ENCODE assay signal across 8 cellular contexts in genomic region chr17:41547921-41548843, GRCh38. TPM values are rescaled to one million over a fixed set of nuclear protein-coding genes. Genes with fewer than 3 reads are reported as not detected.
DNase-seq lines count a peak whose midpoint lies in the region; ATAC-seq and TF ChIP-seq lines count a peak whose summit lies in the region.

No MANE protein-coding gene starts in this region.

- no peaks in the 10 kb centered on the region for H3K36me3 Mint-ChIP-seq in T-helper 2 cell treated with Interferon-gamma antibody and Interleukin-4, amounts not matched to agents 5 μg/mL and 100 μg/mL, for 36 hours (ENCODE audit: low read depth)
- H3K36me3 Mint-ChIP-seq in MCF 10A (ENCODE audit: insufficient read depth, unreplicated experiment) = no peaks in the 10 kb centered on the region

- H3K4me1 ChIP-seq in lower lobe of right lung = peaks cover 21% of the 10 kb centered on the region

- H3K4me3 ChIP-seq in lower lobe of right lung = peak overlapping the region; percentile 32

- BruUV-seq in MCF 10A (replicated peaks; lab: Mats Ljungman, UMichigan) = no TSS peak

- H3K27me3 Mint-ChIP-seq in T-helper 2 cell treated with Interferon-gamma antibody and Interleukin-4, amounts not matched to agents 5 μg/mL and 100 μg/mL, for 36 hours (ENCODE audit: low read depth) = peaks cover 7% of the 10 kb centered on the region
- H3K27me3 Mint-ChIP-seq in MCF 10A (ENCODE audit: insufficient read depth, unreplicated experiment) = no peaks in the 10 kb centered on the region

- CTCF ChIA-PET in MCF 10A (lab: Yijun Ruan, JAX) = interaction anchor here (0.5 to 22.4 kb wide), 77 partner anchors 9 to 916 kb away, joined by 3 to 415 read pairs (median 5); partner anchors contain the start of genes KRT13, KRT15, KRT16 and KRT17

- H3K27ac ChIP-seq in lower lobe of right lung = peak overlapping the region; percentile 74

- H3K36me3 ChIP-seq in lower lobe of right lung = no peaks in the 10 kb centered on the region

- H3K9me3 Mint-ChIP-seq in T-helper 2 cell treated with Interferon-gamma antibody and Interleukin-4, amounts not matched to agents 5 μg/mL and 100 μg/mL, for 36 hours = peaks cover 12% of the 10 kb centered on the region
- H3K9me3 Mint-ChIP-seq in MCF 10A (ENCODE audit: unreplicated experiment) = peaks cover 8% of the 10 kb centered on the region

- no peaks in the 10 kb centered on the region for H3K9me3 ChIP-seq in lower lobe of right lung

- intact Hi-C loops in MCF 10A (cut with micrococcal nuclease) (loop anchor here (1.0 to 5.0 kb wide), 7 partner anchors 29 to 746 kb away; no protein-coding TSS in a partner anchor), lower lobe of right lung (cut with DNase I) (no loop called here)

- POLR2A ChIA-PET in MCF 10A (lab: Yijun Ruan, JAX) = interaction anchor here (0.6 to 6.2 kb wide), 44 partner anchors 8 to 901 kb away, joined by 3 to 101 read pairs (median 6); partner anchors contain the start of genes EIF1, KRT10, KRT14 and KRT15

- TF ChIP-seq CTCF in MCF 10A (IDR thresholded peaks at IDR 0.05; ENCODE audit: unreplicated experiment) (no peak), lower lobe of right lung (IDR thresholded peaks at IDR 0.05) (no peak), GM13976 (IDR thresholded peaks at IDR 0.05; ENCODE audit: borderline replicate concordance, control extremely low read depth, extremely low read depth, insufficient read depth, missing control alignments) (no peak)

- peaks cover 12% of the 10 kb centered on the region for H3K4me1 Mint-ChIP-seq in T-helper 2 cell treated with Interferon-gamma antibody and Interleukin-4, amounts not matched to agents 5 μg/mL and 100 μg/mL, for 36 hours (ENCODE audit: low read depth)
- peaks cover 39% of the 10 kb centered on the region for H3K4me1 Mint-ChIP-seq in MCF 10A (ENCODE audit: insufficient read depth, unreplicated experiment)

- in situ Hi-C loops in GM13976 (cut with MboI; ENCODE audit: low sequenced_read_pairs, unreplicated experiment) = loop anchor here (10.0 kb wide), 2 partner anchors 117 to 643 kb away; no protein-coding TSS in a partner anchor

- H3K4me3 Mint-ChIP-seq in T-helper 2 cell treated with Interferon-gamma antibody and Interleukin-4, amounts not matched to agents 5 μg/mL and 100 μg/mL, for 36 hours = peak overlapping the region; percentile 62
- H3K4me3 Mint-ChIP-seq in MCF 10A (ENCODE audit: unreplicated experiment) = peak overlapping the region; percentile 47

- DNase-seq in activated T-cell treated with anti-CD3 and anti-CD28 coated beads for 24 hours (ENCODE audit: low read depth) = peak; percentile 67
- DNase-seq in activated T-cell treated with anti-CD3 and anti-CD28 coated beads, Interleukin-2, amount 50 U/mL, for 1 hour = no peak
- peak; percentile 83 for DNase-seq in T-helper 2 cell treated with Interferon-gamma antibody and Interleukin-4, amounts not matched to agents 5 μg/mL and 100 μg/mL, for 36 hours (ENCODE audit: low spot score)
- peak; percentile 99 for DNase-seq in MCF 10A (ENCODE audit: unreplicated experiment)
- DNase-seq in lower lobe of right lung = peak; percentile 67
- DNase-seq in stimulated activated CD4-positive, alpha-beta T cell treated with anti-CD3 and anti-CD28 coated beads, TNF-alpha, amount 100 ng/mL, for 4 hours (ENCODE audit: low read depth in 3 of 3) = peak; percentile 40 to 46 (median 44)
- no peak for DNase-seq in GM13976 (ENCODE audit: low spot score)

- peak; percentile 70 to 75 for ATAC-seq in lower lobe of right lung
- no peak for ATAC-seq in HG03565 (IDR thresholded peaks at IDR 0.05; ENCODE audit: unreplicated experiment)

- no peaks in the 10 kb centered on the region for H3K27me3 ChIP-seq in lower lobe of right lung (ENCODE audit: low read depth)

- no peak overlapping the region for H3K27ac Mint-ChIP-seq in T-helper 2 cell treated with Interferon-gamma antibody and Interleukin-4, amounts not matched to agents 5 μg/mL and 100 μg/mL, for 36 hours
- H3K27ac Mint-ChIP-seq in MCF 10A (ENCODE audit: low read depth, unreplicated experiment) = peak overlapping the region; percentile 78

RNA-seq across cellular contexts. Expression of gene KRT19, which starts 20.1 kb away (rescaled TPM):
- 0.68 TPM in 1 of 2 replicates, not detected in the other for total RNA-seq in MCF 10A (2022)
- total RNA-seq in lower lobe of right lung = 212 TPM

RNA-seq across cellular contexts. Expression of gene KRT9, which starts 23.7 kb away (rescaled TPM):
- total RNA-seq in MCF 10A (2022) = 0.21 and 0.27 TPM in 2 replicates
- not detected for total RNA-seq in lower lobe of right lung

RNA-seq across cellular contexts. Expression of gene KRT15, which starts 29.5 kb away (rescaled TPM):
- total RNA-seq in MCF 10A (2022) (28.8 and 83.4 TPM in 2 replicates), lower lobe of right lung (9.0 TPM)

RNA-seq across cellular contexts. Expression of gene KRT14, which starts 38.5 kb away (rescaled TPM):
- total RNA-seq in MCF 10A (2022) = 696 and 1,755 TPM in 2 replicates
- not detected for total RNA-seq in lower lobe of right lung

RNA-seq across cellular contexts. Expression of gene KRT13, which starts 42.8 kb away (rescaled TPM):
- total RNA-seq in MCF 10A (2022) (not detected in 2 replicates), lower lobe of right lung (5.2 TPM)

Comparison
In these comparisons a context has a peak if more than half of its experiments do, and no peak if none do; other contexts are left out.
1. DNase-seq: peak in activated T-cell treated with anti-CD3 and anti-CD28 coated beads for 24 hours (single experiment), T-helper 2 cell treated with Interferon-gamma antibody and Interleukin-4, amounts not matched to agents 5 μg/mL and 100 μg/mL, for 36 hours (single experiment), MCF 10A (single experiment), lower lobe of right lung (single experiment) and stimulated activated CD4-positive, alpha-beta T cell treated with anti-CD3 and anti-CD28 coated beads, TNF-alpha, amount 100 ng/mL, for 4 hours (3 of 3); none in activated T-cell treated with anti-CD3 and anti-CD28 coated beads, Interleukin-2, amount 50 U/mL, for 1 hour (single experiment) and GM13976 (single experiment).
2. RNA of gene KRT19, which starts 20.1 kb away (total RNA-seq): 212 TPM in lower lobe of right lung (single experiment); 0.68 TPM in MCF 10A; every median in the first group is over 100 times any median in the second.